21 cellular contexts compared by ENCODE assay signal in genomic region chr10:76394707-76395042, GRCh38.
"Had no signal": no experiment of that assay in that cellular context is flagged by ENCODE, and none has a peak within 500 bp of the region (broad histone marks: within the 10 kb centered on the region; RNA-seq: fewer than 3 reads in every experiment).

No MANE protein-coding gene starts in this region.

- H3K9me3 ChIP-seq: gastroesophageal sphincter, left ventricle myocardium inferior, lower lobe of right lung, prostate gland, uterus had no signal

- H3K4me3 ChIP-seq: coronary artery, gastroesophageal sphincter, left ventricle myocardium inferior, lower lobe of right lung, prostate gland, spleen, uterus had no signal

- ATAC-seq: esophagus mucosa; gastroesophageal sphincter; lower lobe of right lung; sciatic nerve; stimulated activated memory B cell treated with anti-CD40 and anti-IgM and Interleukin-4, amounts not matched to agents 10 μg/mL and 1 μg/mL and 100 μg/mL, for 72 hours had no signal

- H3K27ac ChIP-seq: coronary artery, left ventricle myocardium inferior, lower lobe of right lung, parathyroid adenoma, spleen, uterus had no signal

- DNase-seq: effector CD4-positive, alpha-beta T cell; endodermal cell; glutamatergic neuron; islet precursor cell; left ventricle myocardium inferior; lower lobe of right lung; mesenchymal stem cell; midbrain; occipital lobe; spleen; stimulated activated CD4-positive, alpha-beta T cell treated with anti-CD3 and anti-CD28 coated beads, Interleukin-15, amount 100 ng/mL, for 24 hours; stimulated activated CD4-positive, alpha-beta T cell treated with anti-CD3 and anti-CD28 coated beads, Interleukin-1b, Interleukin-23, amount 100 ng/mL, for 48 hours; stimulated activated CD4-positive, alpha-beta T cell treated with anti-CD3 and anti-CD28 coated beads, Interleukin-4, amount 100 ng/mL, for 24 hours; uterus had no signal

- H3K4me1 ChIP-seq: lower lobe of right lung, parathyroid adenoma, spleen had no signal

- H3K36me3 ChIP-seq: gastroesophageal sphincter, left ventricle myocardium inferior, lower lobe of right lung, prostate gland, spleen, uterus had no signal

- H3K27me3 ChIP-seq: gastroesophageal sphincter, spleen, uterus had no signal
